9 cellular contexts compared by ENCODE assay signal in the genomic region with DNA sequence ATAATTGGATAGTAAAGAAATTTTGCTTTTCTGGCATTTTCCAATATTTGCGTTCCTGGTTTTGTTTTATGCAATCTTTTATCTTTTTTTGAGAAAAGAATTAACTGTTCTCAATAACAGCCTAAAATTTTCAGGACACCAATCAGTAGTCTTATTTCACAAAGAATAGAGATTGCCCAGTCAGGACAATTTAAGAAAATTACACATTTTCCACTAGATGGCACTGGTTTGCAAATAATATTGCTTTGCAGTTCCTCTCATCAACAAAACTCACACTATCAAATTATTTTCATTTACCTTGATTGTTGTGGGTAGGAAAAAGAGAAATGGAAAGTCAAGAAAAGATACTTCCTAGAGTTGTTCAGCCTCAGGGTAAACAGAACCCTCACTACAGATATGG. TPM values are rescaled to one million over a fixed set of nuclear protein-coding genes. Genes with fewer than 3 reads are reported as not detected.
A peak's percentile ranks its signal among the peaks of the same experiment; 100 is the strongest.
DNase-seq lines count a peak whose midpoint lies in the region; ATAC-seq and TF ChIP-seq lines count a peak whose summit lies in the region.
"Had no signal": no experiment of that assay in that cellular context is flagged by ENCODE, and none has a peak within 500 bp of the region (broad histone marks: within the 10 kb centered on the region; RNA-seq: fewer than 3 reads in every experiment).

No MANE protein-coding gene starts in this region.

- no peaks in the 10 kb centered on the region for H3K9me3 Mint-ChIP-seq in activated naive CD8-positive, alpha-beta T cell treated with anti-CD3 and anti-CD28 coated beads, Interleukin-2, amount 50 U/mL, for 24 hours

- H3K4me3 Mint-ChIP-seq in activated naive CD8-positive, alpha-beta T cell treated with anti-CD3 and anti-CD28 coated beads, Interleukin-2, amount 50 U/mL, for 24 hours: no peak overlapping the region

- no peak for TF ChIP-seq POLR2A in erythroblast (IDR thresholded peaks at IDR 0.05; ENCODE audit: low read length)

- H3K36me3 ChIP-seq in DOHH2 (ENCODE audit: control insufficient read depth, low read length): peaks cover 6% of the 10 kb centered on the region; the same call in 1 of the 2 replicates
- no peaks in the 10 kb centered on the region for H3K36me3 ChIP-seq in KMS-11 (ENCODE audit: insufficient read depth)
- no peaks in the 10 kb centered on the region; the same call in 1 of the 2 replicates for H3K36me3 ChIP-seq in Panc1 (ENCODE audit: control insufficient read depth, insufficient read depth, low read length)
- H3K36me3 ChIP-seq in parathyroid adenoma (ENCODE audit: control insufficient read depth, insufficient read depth, low read length): no peaks in the 10 kb centered on the region

- TF ChIP-seq CTCF in DOHH2 (IDR thresholded peaks at IDR 0.05; ENCODE audit: low read depth, low read length, poor library complexity, severe bottlenecking) (peak; percentile 65), KMS-11 (conservative IDR thresholded peaks at IDR 0.05; ENCODE audit: low read depth, low read length) (peak; percentile 73), Panc1 (IDR thresholded peaks at IDR 0.05) (peak; percentile 66; the same call in 1 of the 2 replicates), parathyroid adenoma (IDR thresholded peaks at IDR 0.05) (peak; percentile 55)

- CTCF ChIA-PET in Panc1 (lab: Charles Lee): no interaction called here

- H3K27me3 Mint-ChIP-seq in activated naive CD8-positive, alpha-beta T cell treated with anti-CD3 and anti-CD28 coated beads, Interleukin-2, amount 50 U/mL, for 24 hours: no peaks in the 10 kb centered on the region

- H3K4me2 ChIP-seq in DOHH2 (ENCODE audit: low read length) (no peak overlapping the region), KMS-11 (no peak overlapping the region), parathyroid adenoma (ENCODE audit: low read length) (no peak overlapping the region)

- H3F3A ChIP-seq in DOHH2 (ENCODE audit: control insufficient read depth, insufficient read depth): no peaks in the 10 kb centered on the region

- in situ Hi-C loops in Panc1 (cut with HindIII; ENCODE audit: low pct_unique_long_range_greater_than_20kb, low sequenced_read_pairs): no loop called here

- H4K20me1 ChIP-seq in DOHH2 (ENCODE audit: control insufficient read depth, insufficient read depth, low read depth, low read length) (no peaks in the 10 kb centered on the region), KMS-11 (ENCODE audit: insufficient read depth) (no peaks in the 10 kb centered on the region)

- H3K27ac Mint-ChIP-seq in activated naive CD8-positive, alpha-beta T cell treated with anti-CD3 and anti-CD28 coated beads, Interleukin-2, amount 50 U/mL, for 24 hours: no peak overlapping the region

- no TSS peak for BruUV-seq in Panc1 (replicated peaks; lab: Mats Ljungman, UMichigan)

- H3K27me3 ChIP-seq in DOHH2 (ENCODE audit: control insufficient read depth, low read length) (no peaks in the 10 kb centered on the region), KMS-11 (ENCODE audit: insufficient read depth, low read depth) (no peaks in the 10 kb centered on the region), Panc1 (ENCODE audit: control insufficient read depth, insufficient read depth, low read length) (0 out of 2 replicates have a peak, but pooled peaks cover 2% of the 10 kb centered on the region), parathyroid adenoma (ENCODE audit: control insufficient read depth, insufficient read depth, low read length) (no peaks in the 10 kb centered on the region)

- H3K9ac ChIP-seq in KMS-11: no peak overlapping the region
- H3K9ac ChIP-seq in parathyroid adenoma: no peak overlapping the region

- no peaks in the 10 kb centered on the region for H3K36me3 Mint-ChIP-seq in activated naive CD8-positive, alpha-beta T cell treated with anti-CD3 and anti-CD28 coated beads, Interleukin-2, amount 50 U/mL, for 24 hours (ENCODE audit: low read depth)

- no peak overlapping the region for H2AFZ ChIP-seq in KMS-11 (ENCODE audit: low read depth)
- no peak overlapping the region for H2AFZ ChIP-seq in parathyroid adenoma

- DNase-seq in Panc1 (ENCODE audit: low read depth, low spot score) (no peak), erythroblast (lab: John Stamatoyannopoulos, UW) (peak; percentile 47 to 65)
- DNase-seq in activated naive CD8-positive, alpha-beta T cell treated with anti-CD3 and anti-CD28 coated beads, Interleukin-2, amount 50 U/mL, for 24 hours: no peak

- intact Hi-C loops in Panc1 (cut with micrococcal nuclease; ENCODE audit: unreplicated experiment): loop anchor here (2.0 to 10.0 kb wide), 4 partner anchors 125 to 302 kb away; no protein-coding TSS in a partner anchor

- H3K4me3 ChIP-seq in DOHH2 (ENCODE audit: low read length) (no peak overlapping the region), KMS-11 (IDR thresholded peaks at IDR 0.05; ENCODE audit: insufficient read depth, low read depth, low read length) (no peak overlapping the region), Panc1 (ENCODE audit: low read depth in 2 of 2, low read length in 2 of 2) (no peak overlapping the region), parathyroid adenoma (ENCODE audit: low read depth, low read length) (peak overlapping the region; percentile 17)

- H3K27ac ChIP-seq in DOHH2 (ENCODE audit: low read depth, low read length): no peak overlapping the region
- H3K27ac ChIP-seq in KMS-11: no peak overlapping the region
- H3K27ac ChIP-seq in Panc1 (ENCODE audit: low read length): no peak overlapping the region
- H3K27ac ChIP-seq in parathyroid adenoma: no peak overlapping the region

- ATAC-seq in Panc1 (no peak), HG02973 (IDR thresholded peaks at IDR 0.05; ENCODE audit: unreplicated experiment) (no peak), GM21786 (IDR thresholded peaks at IDR 0.05; ENCODE audit: unreplicated experiment) (no peak)
- ATAC-seq in activated naive CD8-positive, alpha-beta T cell treated with anti-CD3 and anti-CD28 coated beads, Interleukin-2, amount 50 U/mL, for 24 hours: no peak

- H3K9me3 ChIP-seq in DOHH2 (ENCODE audit: control insufficient read depth, insufficient read depth, low read length) (no peaks in the 10 kb centered on the region), Panc1 (ENCODE audit: control insufficient read depth, insufficient read depth, low read depth, low read length) (no peaks in the 10 kb centered on the region), parathyroid adenoma (ENCODE audit: control insufficient read depth, low read length) (no peaks in the 10 kb centered on the region)

- no peaks in the 10 kb centered on the region for H3K9me2 ChIP-seq in DOHH2 (replicated peaks; ENCODE audit: control insufficient read depth, low read length)

- H3K4me1 ChIP-seq in DOHH2 (ENCODE audit: control insufficient read depth, low read length): peaks cover 12% of the 10 kb centered on the region
- H3K4me1 ChIP-seq in KMS-11 (ENCODE audit: low read depth, poor library complexity, severe bottlenecking): peaks cover 15% of the 10 kb centered on the region
- peaks cover 6% of the 10 kb centered on the region for H3K4me1 ChIP-seq in Panc1 (ENCODE audit: control insufficient read depth, insufficient read depth, low read length)
- H3K4me1 ChIP-seq in parathyroid adenoma: peaks cover 6% of the 10 kb centered on the region

- peaks cover 26% of the 10 kb centered on the region for H3K4me1 Mint-ChIP-seq in activated naive CD8-positive, alpha-beta T cell treated with anti-CD3 and anti-CD28 coated beads, Interleukin-2, amount 50 U/mL, for 24 hours

- POLR2A ChIA-PET in Panc1 (lab: Charles Lee): no interaction called here

- H3K79me2 ChIP-seq in DOHH2 (ENCODE audit: control insufficient read depth, low read length): peaks cover 18% of the 10 kb centered on the region
- peaks cover 21% of the 10 kb centered on the region; the same call in 1 of the 2 replicates for H3K79me2 ChIP-seq in KMS-11 (ENCODE audit: insufficient read depth, low read depth)
- H3K79me2 ChIP-seq in parathyroid adenoma: no peaks in the 10 kb centered on the region

RNA-seq across cellular contexts. Expression of a gene that starts 2.4 kb away (rescaled TPM):
- 14.1 TPM for total RNA-seq in Panc1 (2021; ENCODE audit: unreplicated experiment)
- 9.5 TPM for polyA plus RNA-seq in Panc1 (2012; ENCODE audit: insufficient read length)

RNA-seq across cellular contexts. Expression of a gene that starts 37.2 kb away (rescaled TPM):
- total RNA-seq in Panc1 (2021; ENCODE audit: unreplicated experiment): not detected
- not detected for polyA plus RNA-seq in Panc1 (2012; ENCODE audit: insufficient read length)
- total RNA-seq: T-helper 1 cell treated with Interleukin-12 subunit alpha and Interleukin-12 subunit beta and Interleukin-4 antibody, amounts not matched to agents 30 ng/mL and 1 ng/mL, for 36 hours had no signal

Comparison
In these comparisons a context has a peak if more than half of its experiments do, and no peak if none do; other contexts are left out.
1. DNase-seq: peak in erythroblast (2 of 2); none in Panc1 (single experiment) and activated naive CD8-positive, alpha-beta T cell treated with anti-CD3 and anti-CD28 coated beads, Interleukin-2, amount 50 U/mL, for 24 hours (single experiment).
2. Peak in every context shown above with its lines, with median percentiles within 50 percentile points of each other: CTCF ChIP-seq.